6 cellular contexts compared by ENCODE assay signal in the genomic region with DNA sequence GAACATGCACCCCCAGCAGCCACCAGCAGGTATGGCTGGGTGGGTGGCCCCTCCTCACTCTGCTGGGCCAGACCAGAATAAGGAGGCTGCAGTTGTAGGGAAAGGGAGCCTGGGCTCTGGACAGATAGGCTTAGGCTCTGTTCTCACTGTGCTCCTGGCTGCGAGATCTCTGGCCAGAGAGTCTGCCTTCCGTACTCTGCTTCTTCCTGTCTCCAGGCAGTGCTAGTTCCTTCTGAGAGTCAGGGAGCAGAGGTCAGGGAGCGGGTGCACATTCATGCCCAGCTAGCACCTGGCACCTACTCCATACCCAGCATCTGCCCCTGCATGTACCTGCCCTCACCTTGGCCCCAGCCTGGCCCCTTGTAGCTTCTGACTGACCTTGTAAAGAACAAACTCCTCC. TPM values are rescaled to one million over a fixed set of nuclear protein-coding genes. Genes with fewer than 3 reads are reported as not detected.
"Had no signal": no experiment of that assay in that cellular context is flagged by ENCODE, and none has a peak within 500 bp of the region (broad histone marks: within the 10 kb centered on the region; RNA-seq: fewer than 3 reads in every experiment).

No MANE protein-coding gene starts in this region.

RNA-seq across cellular contexts. Expression of a gene that starts 28.0 kb away (rescaled TPM):
- total RNA-seq: activated naive CD4-positive, alpha-beta T cell treated with anti-CD3 and anti-CD28 coated beads, Interleukin-2, amount 50 U/mL, for 72 hours; endothelial cell of umbilical vein; esophagus mucosa; left ventricle myocardium inferior; osteocyte; urinary bladder had no signal
